In the genomic region with DNA sequence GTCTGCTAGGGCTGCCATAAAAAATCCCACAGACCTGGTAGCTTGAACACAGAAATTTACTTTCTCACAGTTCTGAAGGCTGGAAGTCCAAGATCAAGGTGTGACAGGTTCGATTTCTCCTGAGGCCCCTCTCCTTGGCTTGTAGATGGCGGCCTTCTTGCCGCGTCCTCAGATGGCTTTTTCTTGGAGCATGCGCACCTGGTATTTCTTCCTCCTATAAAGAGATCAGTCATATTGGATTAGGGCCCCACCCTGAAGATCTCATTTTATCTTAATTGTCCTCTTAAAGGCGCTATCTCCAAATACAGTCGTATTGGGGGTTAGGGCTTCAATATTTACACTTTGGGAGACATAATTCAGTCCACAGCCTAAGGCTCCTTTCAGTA, we compare ENCODE assay signal across 25 cellular contexts.
DNase-seq lines count a peak whose midpoint lies in the region; ATAC-seq, FAIRE-seq and TF ChIP-seq lines count a peak whose summit lies in the region.
"Had no signal": no experiment of that assay in that cellular context is flagged by ENCODE, and none has a peak within 500 bp of the region (broad histone marks: within the 10 kb centered on the region; RNA-seq: fewer than 3 reads in every experiment).

No MANE protein-coding gene starts in this region.

- no peak for TF ChIP-seq CTCF in GM06990 (IDR thresholded peaks at IDR 0.05; ENCODE audit: insufficient read depth, low read length, poor library complexity, severe bottlenecking)
- TF ChIP-seq CTCF in KMS-11 (conservative IDR thresholded peaks at IDR 0.05; ENCODE audit: low read depth, low read length), result no peak
- no peak for TF ChIP-seq CTCF in GM12878 (IDR thresholded peaks at IDR 0.05 in 2 of 3, conservative IDR thresholded peaks at IDR 0.05 in 1 of 3; ENCODE audit: control insufficient read depth in 2 of 3, extremely low read depth in 1 of 3, insufficient read depth in 1 of 3, low read depth in 3 of 3, low read length in 3 of 3)
- TF ChIP-seq CTCF in vagina (IDR thresholded peaks at IDR 0.05), result no peak
- TF ChIP-seq CTCF in HFFc6 (IDR thresholded peaks at IDR 0.05), result no peak

- H3K4me3 Mint-ChIP-seq in HFFc6, result no peak overlapping the region
- H3K4me3 Mint-ChIP-seq: CD4-positive, alpha-beta T cell; IgD-negative memory B cell had no signal

- peak overlapping the region; percentile 77 for H3K4me2 ChIP-seq in KMS-11
- H3K4me2 ChIP-seq in GM12878 (ENCODE audit: control insufficient read depth, insufficient read depth), result peak overlapping the region; percentile 96

- TF ChIP-seq EP300 in GM12878 (IDR thresholded peaks at IDR 0.05; ENCODE audit: borderline replicate concordance in 1 of 2, control insufficient read depth in 1 of 2, low read depth in 2 of 2, low read length in 2 of 2), result 0 out of 4 replicates have a peak, but pooled peaks of 1 of the 2 experiments have one; percentile 4

- no peaks in the 10 kb centered on the region for H3K27me3 ChIP-seq in GM06990 (replicated peaks; ENCODE audit: control insufficient read depth, insufficient read depth, low read length)
- no peaks in the 10 kb centered on the region for H3K27me3 ChIP-seq in KMS-11 (ENCODE audit: insufficient read depth, low read depth)
- H3K27me3 ChIP-seq in GM12878 (replicated peaks in 1 of 2; ENCODE audit: control insufficient read depth in 2 of 2, insufficient read depth in 2 of 2, low read length in 1 of 2), result no peaks in the 10 kb centered on the region
- H3K27me3 ChIP-seq in vagina, result no peaks in the 10 kb centered on the region
- H3K27me3 ChIP-seq: BLaER1 treated with 17β-estradiol and CSF1 and Interleukin-3, amounts not matched to agents 10 nM and 100 nM had no signal

- H4K20me1 ChIP-seq in KMS-11 (ENCODE audit: insufficient read depth) (no peaks in the 10 kb centered on the region), GM12878 (ENCODE audit: control insufficient read depth, insufficient read depth) (no peaks in the 10 kb centered on the region)
- H4K20me1 ChIP-seq: BLaER1 treated with 17β-estradiol and CSF1 and Interleukin-3, amounts not matched to agents 10 nM and 100 nM had no signal

- H3K4me3 ChIP-seq in GM06990 (replicated peaks; ENCODE audit: low read depth, low read length) (no peak overlapping the region), KMS-11 (IDR thresholded peaks at IDR 0.05; ENCODE audit: insufficient read depth, low read depth, low read length) (no peak overlapping the region), GM12878 (peak overlapping the region; percentile 69; the same call in 1 of the 2 replicates), vagina (no peak overlapping the region)
- H3K4me3 ChIP-seq: BLaER1 treated with 17β-estradiol and CSF1 and Interleukin-3, amounts not matched to agents 10 nM and 100 nM; SK-N-MC had no signal

- H3K9me3 ChIP-seq in GM12878 (replicated peaks; ENCODE audit: control insufficient read depth, insufficient read depth, low read length) (no peaks in the 10 kb centered on the region), vagina (no peaks in the 10 kb centered on the region)
- H3K9me3 ChIP-seq: BLaER1 treated with 17β-estradiol and CSF1 and Interleukin-3, amounts not matched to agents 10 nM and 100 nM had no signal

- RAD21 ChIA-PET in GM12878 (lab: Charles Lee; ENCODE audit: unreplicated experiment), result interaction anchor here (1.0 to 10.7 kb wide), 12 partner anchors 10 to 687 kb away, joined by 3 to 147 read pairs (median 4); a partner anchor contains a TSS

- 91% methylated on average over 7 of the region's 7 CpGs for whole genome bisulfite sequencing in GM12878 (ENCODE audit: insufficient coverage, insufficient replicate concordance, low lambda C conversion rate, missing lambda C conversion rate)

- peaks cover 18% of the 10 kb centered on the region for H3K4me1 Mint-ChIP-seq in HFFc6 (ENCODE audit: low read depth)

- H3K9me3 Mint-ChIP-seq in HFFc6, result no peaks in the 10 kb centered on the region
- H3K9me3 Mint-ChIP-seq: CD4-positive, alpha-beta T cell; IgD-negative memory B cell had no signal

- intact Hi-C loops in GM12878 (cut with micrococcal nuclease; ENCODE audit: unreplicated experiment), result loop anchor here (2.0 kb wide), 1 partner anchor 117 kb away; no protein-coding TSS in a partner anchor
- intact Hi-C loops in vagina (cut with DNase I), result no loop called here

- FAIRE-seq in GM12878 (lab: Jason Lieb, UNC), result no peak
- FAIRE-seq: D721Med, RCC 7860 had no signal

- TF ChIP-seq POLR2A in GM12878 (IDR thresholded peaks at IDR 0.05; ENCODE audit: low read depth, low read length) (no peak), vagina (IDR thresholded peaks at IDR 0.05) (no peak)

- H3K79me2 ChIP-seq in KMS-11 (ENCODE audit: insufficient read depth, low read depth) (no peaks in the 10 kb centered on the region), GM12878 (ENCODE audit: control insufficient read depth, insufficient read depth, low read length) (no peaks in the 10 kb centered on the region)

- H3K27ac ChIP-seq in KMS-11 (peak overlapping the region; percentile 91), GM12878 (ENCODE audit: control insufficient read depth, insufficient read depth) (peak overlapping the region; percentile 97), vagina (no peak overlapping the region)
- H3K27ac ChIP-seq: BLaER1 treated with 17β-estradiol and CSF1 and Interleukin-3, amounts not matched to agents 10 nM and 100 nM; HL-60; SK-N-MC had no signal

- in situ Hi-C loops in GM12878 (cut with MboI), result no loop called here

- TF ChIP-seq RAD21 in GM12878 (IDR thresholded peaks at IDR 0.05; ENCODE audit: insufficient read depth, low read depth, low read length), result no peak

- peak; percentile 14 for ATAC-seq in GM12878
- ATAC-seq in esophagus mucosa, result no peak
- ATAC-seq: HCT116 had no signal

- H3K36me3 ChIP-seq in GM06990 (ENCODE audit: control insufficient read depth, insufficient read depth, low read length), result no peaks in the 10 kb centered on the region
- no peaks in the 10 kb centered on the region for H3K36me3 ChIP-seq in KMS-11 (ENCODE audit: insufficient read depth)
- no peaks in the 10 kb centered on the region for H3K36me3 ChIP-seq in GM12878 (ENCODE audit: control insufficient read depth in 2 of 2, insufficient read depth in 2 of 2, low read length in 1 of 2)
- H3K36me3 ChIP-seq in vagina, result no peaks in the 10 kb centered on the region
- H3K36me3 ChIP-seq: BLaER1 treated with 17β-estradiol and CSF1 and Interleukin-3, amounts not matched to agents 10 nM and 100 nM had no signal

- CTCF ChIA-PET in GM12878 (lab: Yijun Ruan, JAX), result interaction anchor here (0.7 to 22.2 kb wide), 8 partner anchors 10 to 203 kb away, joined by 3 to 581 read pairs (median 4); no protein-coding TSS in a partner anchor

- H3K27me3 Mint-ChIP-seq in HFFc6 (ENCODE audit: insufficient read depth), result peaks cover 12% of the 10 kb centered on the region
- H3K27me3 Mint-ChIP-seq: CD4-positive, alpha-beta T cell had no signal

- H2AFZ ChIP-seq in KMS-11 (ENCODE audit: low read depth) (peak overlapping the region; percentile 64), GM12878 (ENCODE audit: control insufficient read depth, low read depth, low read length) (peak overlapping the region; percentile 59)

- SMC1A ChIA-PET in GM12878 (lab: Charles Lee; ENCODE audit: uncharacterized antibody, unreplicated experiment), result interaction anchor here (0.7 to 12.8 kb wide), 18 partner anchors 9 to 913 kb away, joined by 3 to 236 read pairs (median 4); no protein-coding TSS in a partner anchor

- no peaks in the 10 kb centered on the region for H3K36me3 Mint-ChIP-seq in HFFc6 (ENCODE audit: low read depth)
- H3K36me3 Mint-ChIP-seq: IgD-negative memory B cell had no signal

- TSS peak; percentile 95 for BruUV-seq in GM12878 (replicated peaks; lab: Mats Ljungman, UMichigan)

- H3K4me1 ChIP-seq in KMS-11 (ENCODE audit: low read depth, poor library complexity, severe bottlenecking) (peaks cover 74% of the 10 kb centered on the region), GM12878 (ENCODE audit: control insufficient read depth, insufficient read depth, low read length) (peaks cover 67% of the 10 kb centered on the region), vagina (no peaks in the 10 kb centered on the region)

- no peak overlapping the region for H3K27ac Mint-ChIP-seq in HFFc6
- H3K27ac Mint-ChIP-seq: CD4-positive, alpha-beta T cell had no signal

- H3K9ac ChIP-seq in KMS-11 (peak overlapping the region; percentile 50), GM12878 (ENCODE audit: control insufficient read depth, insufficient read depth, low read length) (peak overlapping the region; percentile 71)
- H3K9ac ChIP-seq: BLaER1 treated with 17β-estradiol and CSF1 and Interleukin-3, amounts not matched to agents 10 nM and 100 nM had no signal

- POLR2A ChIA-PET in GM12878 (lab: Charles Lee), result interaction anchor here (0.6 to 3.0 kb wide), 7 partner anchors 9 to 78 kb away, joined by 3 to 25 read pairs (median 4); no protein-coding TSS in a partner anchor

- DNase-seq in GM06990 (ENCODE audit: extremely low read depth, insufficient read length) (peak; percentile 20), NCI-H82 (lab: John Stamatoyannopoulos, UW) (peak; percentile 96), GM12878 (ENCODE audit: low read depth, low spot score) (no peak), vagina (ENCODE audit: extremely low spot score in 2 of 2) (no peak), NOMO-1 treated with DMSO at 0.1 percent for 48 hours (lab: John Stamatoyannopoulos, UW; ENCODE audit: unreplicated experiment) (no peak), HFFc6 (no peak)
- DNase-seq: AML-193; CD4-positive, alpha-beta T cell; GF-D8; Karpas-422; NCI-H1048; NCI-H1694; NCI-H2029 treated with DMSO at 0.1 percent for 48 hours; NCI-H2227 treated with DMSO at 0.1 percent for 48 hours; NK-92 treated with Interleukin-12 subunit alpha and Interleukin-12 subunit beta, amount 100 ng/mL, for 24 hours; OCI-M1 had no signal

TF ChIP-seq in GM12878, 131 proteins besides CTCF, POLR2A, EP300 and RAD21 (continues in another document):
- TF ChIP-seq MTA3 (IDR thresholded peaks at IDR 0.05; ENCODE audit: borderline replicate concordance, low read length) (no peak; the same call in 1 of the 2 replicates), EGR1 (IDR thresholded peaks at IDR 0.05; ENCODE audit: borderline replicate concordance in 1 of 2, low read depth in 2 of 2, low read length in 2 of 2) (no peak), PML (IDR thresholded peaks at IDR 0.05; ENCODE audit: low read length) (0 out of 2 replicates have a peak, but pooled peaks have one; percentile 1)
- TF ChIP-seq, protein P1, sequence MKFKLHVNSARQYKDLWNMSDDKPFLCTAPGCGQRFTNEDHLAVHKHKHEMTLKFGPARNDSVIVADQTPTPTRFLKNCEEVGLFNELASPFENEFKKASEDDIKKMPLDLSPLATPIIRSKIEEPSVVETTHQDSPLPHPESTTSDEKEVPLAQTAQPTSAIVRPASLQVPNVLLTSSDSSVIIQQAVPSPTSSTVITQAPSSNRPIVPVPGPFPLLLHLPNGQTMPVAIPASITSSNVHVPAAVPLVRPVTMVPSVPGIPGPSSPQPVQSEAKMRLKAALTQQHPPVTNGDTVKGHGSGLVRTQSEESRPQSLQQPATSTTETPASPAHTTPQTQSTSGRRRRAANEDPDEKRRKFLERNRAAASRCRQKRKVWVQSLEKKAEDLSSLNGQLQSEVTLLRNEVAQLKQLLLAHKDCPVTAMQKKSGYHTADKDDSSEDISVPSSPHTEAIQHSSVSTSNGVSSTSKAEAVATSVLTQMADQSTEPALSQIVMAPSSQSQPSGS (IDR thresholded peaks at IDR 0.05; ENCODE audit: low read length), result peak; percentile 1; the same call in 1 of the 2 replicates

Comparison
In these comparisons a context has a peak if more than half of its experiments do, and no peak if none do; other contexts are left out.
1. DNase-seq: peak in GM06990 (single experiment) and NCI-H82 (single experiment); none in GM12878 (single experiment), vagina (0 of 2), NOMO-1 treated with DMSO at 0.1 percent for 48 hours (single experiment) and HFFc6 (single experiment).